33 cellular contexts compared by ENCODE assay signal in genomic region chr19:4184718-4185352, GRCh38. TPM values are rescaled to one million over a fixed set of nuclear protein-coding genes. Genes with fewer than 3 reads are reported as not detected.
DNase-seq lines count a peak whose midpoint lies in the region; ATAC-seq and TF ChIP-seq lines count a peak whose summit lies in the region.
"Had no signal": no experiment of that assay in that cellular context is flagged by ENCODE, and none has a peak within 500 bp of the region (broad histone marks: within the 10 kb centered on the region; RNA-seq: fewer than 3 reads in every experiment).

No MANE protein-coding gene starts in this region.

- H3K4me3 ChIP-seq in CD8-positive, alpha-beta memory T cell (ENCODE audit: low read length): no peak overlapping the region
- H3K4me3 ChIP-seq: colonic mucosa, lung, mucosa of descending colon, SJCRH30, smooth muscle cell, thoracic aorta had no signal

- peaks cover 19% of the 10 kb centered on the region for H3K4me1 Mint-ChIP-seq in T-helper 1 cell treated with Interleukin-12 subunit alpha and Interleukin-12 subunit beta and Interleukin-4 antibody, amounts not matched to agents 30 μg/mL and 1 μg/mL, for 36 hours (ENCODE audit: low read depth)
- H3K4me1 Mint-ChIP-seq in CD8-positive, alpha-beta memory T cell: peaks cover 21 to 37% (median 30%) of the 10 kb centered on the region in 3 donors
- H3K4me1 Mint-ChIP-seq in brain: peaks cover 39% of the 10 kb centered on the region
- peaks cover 16 to 30% of the 10 kb centered on the region in 2 donors for H3K4me1 Mint-ChIP-seq in natural killer cell treated with Interleukin-12 subunit alpha and Interleukin-12 subunit beta and Interleukin-15 and Interleukin-18, amount 100 ng/mL, for 72 hours (ENCODE audit: low read depth in 2 of 2)

- POLR2A ChIA-PET in CD8-positive, alpha-beta memory T cell (lab: Charles Lee): interaction anchor here (0.5 kb wide), 1 partner anchor 128 kb away, joined by 3 read pairs; no protein-coding TSS in a partner anchor

- H3K27me3 Mint-ChIP-seq in T-helper 1 cell treated with Interleukin-12 subunit alpha and Interleukin-12 subunit beta and Interleukin-4 antibody, amounts not matched to agents 30 μg/mL and 1 μg/mL, for 36 hours (ENCODE audit: low read depth): no peaks in the 10 kb centered on the region
- peaks cover 0 to 10% of the 10 kb centered on the region in 2 donors for H3K27me3 Mint-ChIP-seq in CD8-positive, alpha-beta memory T cell
- peaks cover 11% of the 10 kb centered on the region for H3K27me3 Mint-ChIP-seq in brain
- no peaks in the 10 kb centered on the region for H3K27me3 Mint-ChIP-seq in natural killer cell treated with Interleukin-12 subunit alpha and Interleukin-12 subunit beta and Interleukin-15 and Interleukin-18, amount 100 ng/mL, for 72 hours
- H3K27me3 Mint-ChIP-seq: activated naive CD8-positive, alpha-beta T cell had no signal

- H3K36me3 ChIP-seq in CD8-positive, alpha-beta memory T cell (ENCODE audit: insufficient read depth, low read length): no peaks in the 10 kb centered on the region
- H3K36me3 ChIP-seq: colonic mucosa, SJCRH30, thoracic aorta had no signal

- peak overlapping the region; percentile 75 for H3K27ac Mint-ChIP-seq in T-helper 1 cell treated with Interleukin-12 subunit alpha and Interleukin-12 subunit beta and Interleukin-4 antibody, amounts not matched to agents 30 μg/mL and 1 μg/mL, for 36 hours
- peak overlapping the region in 1 of 8 donors; percentile 58 for H3K27ac Mint-ChIP-seq in CD8-positive, alpha-beta memory T cell
- H3K27ac Mint-ChIP-seq in brain: peak overlapping the region in 1 of 5 experiments; percentile 0
- H3K27ac Mint-ChIP-seq in natural killer cell treated with Interleukin-12 subunit alpha and Interleukin-12 subunit beta and Interleukin-15 and Interleukin-18, amount 100 ng/mL, for 72 hours: no peak overlapping the region
- H3K27ac Mint-ChIP-seq: activated naive CD8-positive, alpha-beta T cell; WTC11 had no signal

- no peak for DNase-seq in T-helper 1 cell
- DNase-seq in CD8-positive, alpha-beta memory T cell: no peak
- DNase-seq in natural killer cell treated with Interleukin-12 subunit alpha and Interleukin-12 subunit beta and Interleukin-15 and Interleukin-18, amount 100 ng/mL, for 72 hours (ENCODE audit: low spot score): no peak
- DNase-seq in NOMO-1 (lab: John Stamatoyannopoulos, UW; ENCODE audit: unreplicated experiment in 2 of 2): no peak
- DNase-seq in NCI-H446 (lab: John Stamatoyannopoulos, UW): no peak
- DNase-seq: 8988T; activated CD4-positive, alpha-beta T cell treated with anti-CD3 and anti-CD28 coated beads, Interleukin-2, amount 50 U/mL, for 4 hours; activated CD8-positive, alpha-beta memory T cell treated with anti-CD3 and anti-CD28 coated beads, Interleukin-2, amount 50 U/mL, for 48 hours; colonic mucosa; effector CD8-positive, alpha-beta T cell; EL; GOT3; left cardiac atrium; mucosa of descending colon; NCI-H1048; NCI-H1694; right cardiac atrium; RPMI8226; stimulated activated naive CD4-positive, alpha-beta T cell treated with Interleukin-2 at 50 U/mL for 16 hours; SW 1271 had no signal

- CTCF ChIA-PET in CD8-positive, alpha-beta memory T cell (lab: Charles Lee): no interaction called here

- H3K4me3 Mint-ChIP-seq in T-helper 1 cell treated with Interleukin-12 subunit alpha and Interleukin-12 subunit beta and Interleukin-4 antibody, amounts not matched to agents 30 μg/mL and 1 μg/mL, for 36 hours: peak overlapping the region; percentile 54
- peak overlapping the region in 4 of 7 donors; percentile 45 to 65 (median 56) for H3K4me3 Mint-ChIP-seq in CD8-positive, alpha-beta memory T cell
- peak overlapping the region; percentile 60 to 99 (median 68) for H3K4me3 Mint-ChIP-seq in brain
- peak overlapping the region; percentile 23 for H3K4me3 Mint-ChIP-seq in natural killer cell treated with Interleukin-12 subunit alpha and Interleukin-12 subunit beta and Interleukin-15 and Interleukin-18, amount 100 ng/mL, for 72 hours
- H3K4me3 Mint-ChIP-seq: WTC11 had no signal

- TF ChIP-seq CTCF in brain (conservative IDR thresholded peaks at IDR 0.05): no peak

- H3K4me1 ChIP-seq in CD8-positive, alpha-beta memory T cell (ENCODE audit: insufficient read depth, low read length): peaks cover 22% of the 10 kb centered on the region
- H3K4me1 ChIP-seq: SJCRH30 had no signal

- H3K9me3 ChIP-seq in CD8-positive, alpha-beta memory T cell (ENCODE audit: low read length): no peaks in the 10 kb centered on the region
- H3K9me3 ChIP-seq: colonic mucosa, mucosa of descending colon, neutrophil, SJCRH30, thoracic aorta had no signal

- H3K9me3 Mint-ChIP-seq in T-helper 1 cell treated with Interleukin-12 subunit alpha and Interleukin-12 subunit beta and Interleukin-4 antibody, amounts not matched to agents 30 μg/mL and 1 μg/mL, for 36 hours: no peaks in the 10 kb centered on the region
- H3K9me3 Mint-ChIP-seq in CD8-positive, alpha-beta memory T cell: peaks cover 0 to 2% (median 0%) of the 10 kb centered on the region in 5 donors
- H3K9me3 Mint-ChIP-seq in brain: peaks cover 0 to 8% (median 0%) of the 10 kb centered on the region in 5 experiments
- no peaks in the 10 kb centered on the region for H3K9me3 Mint-ChIP-seq in natural killer cell treated with Interleukin-12 subunit alpha and Interleukin-12 subunit beta and Interleukin-15 and Interleukin-18, amount 100 ng/mL, for 72 hours
- H3K9me3 Mint-ChIP-seq: WTC11 had no signal

- H3K27me3 ChIP-seq in CD8-positive, alpha-beta memory T cell (ENCODE audit: insufficient read depth, low read length, poor library complexity, severe bottlenecking): no peaks in the 10 kb centered on the region
- H3K27me3 ChIP-seq: colonic mucosa, SJCRH30 had no signal

- no peak overlapping the region for H3K27ac ChIP-seq in CD8-positive, alpha-beta memory T cell (ENCODE audit: low read depth, low read length)
- H3K27ac ChIP-seq: colonic mucosa, epithelial cell of prostate, neutrophil, SJCRH30, thoracic aorta had no signal

- peaks cover 9% of the 10 kb centered on the region for H3K36me3 Mint-ChIP-seq in T-helper 1 cell treated with Interleukin-12 subunit alpha and Interleukin-12 subunit beta and Interleukin-4 antibody, amounts not matched to agents 30 μg/mL and 1 μg/mL, for 36 hours (ENCODE audit: low read depth)
- peaks cover 0 to 13% (median 3%) of the 10 kb centered on the region in 3 donors for H3K36me3 Mint-ChIP-seq in CD8-positive, alpha-beta memory T cell
- H3K36me3 Mint-ChIP-seq in brain: peaks cover 13% of the 10 kb centered on the region
- no peaks in the 10 kb centered on the region for H3K36me3 Mint-ChIP-seq in natural killer cell treated with Interleukin-12 subunit alpha and Interleukin-12 subunit beta and Interleukin-15 and Interleukin-18, amount 100 ng/mL, for 72 hours
- H3K36me3 Mint-ChIP-seq: activated naive CD8-positive, alpha-beta T cell; WTC11 had no signal

- ATAC-seq in natural killer cell treated with Interleukin-12 subunit alpha and Interleukin-12 subunit beta and Interleukin-15 and Interleukin-18, amount 100 ng/mL, for 72 hours: no peak
- ATAC-seq in HG03520 (IDR thresholded peaks at IDR 0.05; ENCODE audit: unreplicated experiment): no peak
- ATAC-seq: left cardiac atrium, mucosa of descending colon, right cardiac atrium, WTC11 had no signal

RNA-seq across cellular contexts. Expression of gene ANKRD24, which starts 2.3 kb away (rescaled TPM):
- total RNA-seq in CD8-positive, alpha-beta memory T cell: under 1 TPM; 0.89 to 0.90 TPM
- 0.48 TPM for polyA plus RNA-seq in CD8-positive, alpha-beta memory T cell
- 6.2 TPM for polyA plus RNA-seq in brain (ENCODE audit: insufficient read depth, low read depth, low replicate concordance)
- total RNA-seq in natural killer cell treated with Interleukin-12 subunit alpha and Interleukin-12 subunit beta and Interleukin-15 and Interleukin-18, amount 100 ng/mL, for 72 hours: under 1 TPM; 0.33 to 0.74 TPM
- total RNA-seq: smooth muscle cell had no signal

RNA-seq across cellular contexts. Expression of gene SIRT6, which starts 2.5 kb away (rescaled TPM):
- 10 to 100 TPM; 33.5 to 38.6 TPM for total RNA-seq in CD8-positive, alpha-beta memory T cell
- polyA plus RNA-seq in CD8-positive, alpha-beta memory T cell: 1.6 TPM
- polyA plus RNA-seq in brain (ENCODE audit: insufficient read depth, low read depth, low replicate concordance): 39.6 TPM
- 10 to 100 TPM; 51.4 to 56.7 TPM for total RNA-seq in natural killer cell treated with Interleukin-12 subunit alpha and Interleukin-12 subunit beta and Interleukin-15 and Interleukin-18, amount 100 ng/mL, for 72 hours

RNA-seq across cellular contexts. Expression of gene CREB3L3, which starts 31.4 kb away (rescaled TPM):
- total RNA-seq in CD8-positive, alpha-beta memory T cell: not detected
- polyA plus RNA-seq in CD8-positive, alpha-beta memory T cell: 0.07 TPM
- polyA plus RNA-seq in brain (ENCODE audit: insufficient read depth, low read depth, low replicate concordance): 0.39 TPM
- not detected for total RNA-seq in natural killer cell treated with Interleukin-12 subunit alpha and Interleukin-12 subunit beta and Interleukin-15 and Interleukin-18, amount 100 ng/mL, for 72 hours
- total RNA-seq: left cardiac atrium, lung, NCI-H460, posterior vena cava, right cardiac atrium, SJCRH30, smooth muscle cell, thoracic aorta, WTC11 had no signal
- polyA plus RNA-seq: right cardiac atrium, smooth muscle cell had no signal

RNA-seq across cellular contexts. Expression of gene EBI3, which starts 44.5 kb away (rescaled TPM):
- total RNA-seq in CD8-positive, alpha-beta memory T cell: 10 to 100 TPM; 14.2 to 14.8 TPM
- polyA plus RNA-seq in CD8-positive, alpha-beta memory T cell: not detected
- polyA plus RNA-seq in brain (ENCODE audit: insufficient read depth, low read depth, low replicate concordance): 1.1 TPM
- 100 to 1,000 TPM in 1 of 2 donors, 10 to 100 TPM in 1; 32.4 to 131 TPM for total RNA-seq in natural killer cell treated with Interleukin-12 subunit alpha and Interleukin-12 subunit beta and Interleukin-15 and Interleukin-18, amount 100 ng/mL, for 72 hours
- total RNA-seq: SJCRH30 had no signal
